30 cellular contexts compared by ENCODE assay signal in genomic region chr2:209390839-209391238, GRCh38. TPM values are rescaled to one million over a fixed set of nuclear protein-coding genes. Genes with fewer than 3 reads are reported as not detected.
"Had no signal": no experiment of that assay in that cellular context is flagged by ENCODE, and none has a peak within 500 bp of the region (broad histone marks: within the 10 kb centered on the region; RNA-seq: fewer than 3 reads in every experiment).

No MANE protein-coding gene starts in this region.

- H3K9me3 ChIP-seq: gastrocnemius medialis, mucosa of descending colon, ovary, psoas muscle, thoracic aorta, tibial nerve, upper lobe of left lung had no signal

- H3K9me3 Mint-ChIP-seq: dendritic cell treated with granulocyte-macrophage colony-stimulating factor and Interleukin-4, amounts not matched to agents 40 ng/mL and 50 ng/mL, for 4 days; mesothelial cell of epicardium; stimulated activated naive CD8-positive, alpha-beta T cell treated with anti-CD3 and anti-CD28 coated beads, Interleukin-15, Interleukin-2, amounts not matched to agents 100 ng/mL and 50 ng/mL, for 24 hours had no signal

- H3K27ac ChIP-seq: epithelial cell of prostate, gastrocnemius medialis, ovary, psoas muscle, skin epidermis, spleen, thoracic aorta, tibial nerve, upper lobe of left lung had no signal

- H3K27me3 Mint-ChIP-seq: natural killer cell treated with Interleukin-12 subunit alpha and Interleukin-12 subunit beta and Interleukin-15 and Interleukin-18, amount 100 ng/mL, for 72 hours had no signal

- H3K4me3 Mint-ChIP-seq: dendritic cell treated with granulocyte-macrophage colony-stimulating factor and Interleukin-4, amounts not matched to agents 40 ng/mL and 50 ng/mL, for 4 days; endodermal cell; mesothelial cell of epicardium; naive B cell; natural killer cell treated with Interleukin-12 subunit alpha and Interleukin-12 subunit beta and Interleukin-15 and Interleukin-18, amount 100 ng/mL, for 72 hours; stimulated activated memory B cell treated with anti-CD40 and anti-IgM and Interleukin-4, amounts not matched to agents 10 μg/mL and 1 μg/mL and 100 μg/mL, for 72 hours; stimulated activated naive CD8-positive, alpha-beta T cell treated with anti-CD3 and anti-CD28 coated beads, Interleukin-15, Interleukin-2, amounts not matched to agents 100 ng/mL and 50 ng/mL, for 24 hours had no signal

- H3K36me3 Mint-ChIP-seq: mesothelial cell of epicardium; naive B cell; natural killer cell treated with Interleukin-12 subunit alpha and Interleukin-12 subunit beta and Interleukin-15 and Interleukin-18, amount 100 ng/mL, for 72 hours; stimulated activated memory B cell treated with anti-CD40 and anti-IgM and Interleukin-4, amounts not matched to agents 10 μg/mL and 1 μg/mL and 100 μg/mL, for 72 hours had no signal

- H3K4me1 ChIP-seq: gastrocnemius medialis, psoas muscle, spleen, upper lobe of left lung had no signal

- H3K27me3 ChIP-seq: gastrocnemius medialis, ovary, tibial nerve, upper lobe of left lung had no signal

- H3K36me3 ChIP-seq: gastrocnemius medialis, ovary, spleen, thoracic aorta, tibial nerve, upper lobe of left lung had no signal

- FAIRE-seq: colon, keratinocyte, urothelium cell line had no signal

- ATAC-seq: esophagus mucosa; gastrocnemius medialis; left lobe of liver; mucosa of descending colon; natural killer cell treated with Interleukin-12 subunit alpha and Interleukin-12 subunit beta and Interleukin-15 and Interleukin-18, amount 100 ng/mL, for 72 hours; psoas muscle; right cardiac atrium; stimulated activated memory B cell treated with anti-CD40 and anti-IgM and Interleukin-4, amounts not matched to agents 10 μg/mL and 1 μg/mL and 100 μg/mL, for 72 hours had no signal

- H3K4me3 ChIP-seq: gastrocnemius medialis, mucosa of descending colon, ovary, psoas muscle, skin epidermis, spleen, thoracic aorta, tibial nerve, upper lobe of left lung had no signal

- H3K4me1 Mint-ChIP-seq: endodermal cell; naive B cell; stimulated activated memory B cell treated with anti-CD40 and anti-IgM and Interleukin-4, amounts not matched to agents 10 μg/mL and 1 μg/mL and 100 μg/mL, for 72 hours had no signal

- DNase-seq: effector CD8-positive, alpha-beta T cell; endodermal cell; foreskin fibroblast; gastrocnemius medialis; head of caudate nucleus; mesenchymal stem cell; mucosa of descending colon; naive B cell; nucleus accumbens; ovary; posterior cingulate gyrus; psoas muscle; right cardiac atrium; spleen; stimulated activated CD4-positive, alpha-beta T cell treated with anti-CD3 and anti-CD28 coated beads, Interleukin-4, amount 100 ng/mL, for 4 hours; upper lobe of left lung had no signal

- H3K27ac Mint-ChIP-seq: dendritic cell treated with granulocyte-macrophage colony-stimulating factor and Interleukin-4, amounts not matched to agents 40 ng/mL and 50 ng/mL, for 4 days; endodermal cell; mesothelial cell of epicardium; naive B cell; natural killer cell treated with Interleukin-12 subunit alpha and Interleukin-12 subunit beta and Interleukin-15 and Interleukin-18, amount 100 ng/mL, for 72 hours; stimulated activated memory B cell treated with anti-CD40 and anti-IgM and Interleukin-4, amounts not matched to agents 10 μg/mL and 1 μg/mL and 100 μg/mL, for 72 hours; stimulated activated naive CD8-positive, alpha-beta T cell treated with anti-CD3 and anti-CD28 coated beads, Interleukin-15, Interleukin-2, amounts not matched to agents 100 ng/mL and 50 ng/mL, for 24 hours had no signal

RNA-seq across cellular contexts. Expression of gene MAP2, which starts 33.0 kb away (rescaled TPM):
- total RNA-seq: natural killer cell treated with Interleukin-12 subunit alpha and Interleukin-12 subunit beta and Interleukin-15 and Interleukin-18, amount 100 ng/mL, for 72 hours had no signal
